ENCODE assay signal across 1 cellular context in the genomic region with DNA sequence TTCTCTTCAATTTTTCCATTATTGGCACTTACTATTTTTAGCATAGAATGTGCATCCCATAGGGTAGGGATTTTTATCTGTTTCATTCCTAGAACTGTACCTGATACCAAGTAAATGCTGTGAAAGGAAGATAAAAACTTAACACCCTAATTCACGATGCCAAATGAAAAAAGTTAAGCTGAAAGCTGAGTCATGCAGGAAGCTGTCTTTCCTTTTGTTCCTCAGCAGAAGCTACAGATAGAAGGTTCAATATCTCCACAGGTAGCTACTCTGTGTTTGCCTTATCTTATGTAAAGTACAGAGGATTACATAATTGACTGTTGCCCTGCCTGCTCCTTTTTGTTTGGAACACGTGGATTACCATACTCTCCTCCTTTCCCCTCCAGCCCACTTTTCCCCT.
TF ChIP-seq lines count a peak whose summit lies in the region.

No MANE protein-coding gene starts in this region.

TF ChIP-seq in K562, 482 proteins besides CTCF, POLR2A, EP300 and RAD21 (continued from another document):
- TF ChIP-seq, protein P1, sequence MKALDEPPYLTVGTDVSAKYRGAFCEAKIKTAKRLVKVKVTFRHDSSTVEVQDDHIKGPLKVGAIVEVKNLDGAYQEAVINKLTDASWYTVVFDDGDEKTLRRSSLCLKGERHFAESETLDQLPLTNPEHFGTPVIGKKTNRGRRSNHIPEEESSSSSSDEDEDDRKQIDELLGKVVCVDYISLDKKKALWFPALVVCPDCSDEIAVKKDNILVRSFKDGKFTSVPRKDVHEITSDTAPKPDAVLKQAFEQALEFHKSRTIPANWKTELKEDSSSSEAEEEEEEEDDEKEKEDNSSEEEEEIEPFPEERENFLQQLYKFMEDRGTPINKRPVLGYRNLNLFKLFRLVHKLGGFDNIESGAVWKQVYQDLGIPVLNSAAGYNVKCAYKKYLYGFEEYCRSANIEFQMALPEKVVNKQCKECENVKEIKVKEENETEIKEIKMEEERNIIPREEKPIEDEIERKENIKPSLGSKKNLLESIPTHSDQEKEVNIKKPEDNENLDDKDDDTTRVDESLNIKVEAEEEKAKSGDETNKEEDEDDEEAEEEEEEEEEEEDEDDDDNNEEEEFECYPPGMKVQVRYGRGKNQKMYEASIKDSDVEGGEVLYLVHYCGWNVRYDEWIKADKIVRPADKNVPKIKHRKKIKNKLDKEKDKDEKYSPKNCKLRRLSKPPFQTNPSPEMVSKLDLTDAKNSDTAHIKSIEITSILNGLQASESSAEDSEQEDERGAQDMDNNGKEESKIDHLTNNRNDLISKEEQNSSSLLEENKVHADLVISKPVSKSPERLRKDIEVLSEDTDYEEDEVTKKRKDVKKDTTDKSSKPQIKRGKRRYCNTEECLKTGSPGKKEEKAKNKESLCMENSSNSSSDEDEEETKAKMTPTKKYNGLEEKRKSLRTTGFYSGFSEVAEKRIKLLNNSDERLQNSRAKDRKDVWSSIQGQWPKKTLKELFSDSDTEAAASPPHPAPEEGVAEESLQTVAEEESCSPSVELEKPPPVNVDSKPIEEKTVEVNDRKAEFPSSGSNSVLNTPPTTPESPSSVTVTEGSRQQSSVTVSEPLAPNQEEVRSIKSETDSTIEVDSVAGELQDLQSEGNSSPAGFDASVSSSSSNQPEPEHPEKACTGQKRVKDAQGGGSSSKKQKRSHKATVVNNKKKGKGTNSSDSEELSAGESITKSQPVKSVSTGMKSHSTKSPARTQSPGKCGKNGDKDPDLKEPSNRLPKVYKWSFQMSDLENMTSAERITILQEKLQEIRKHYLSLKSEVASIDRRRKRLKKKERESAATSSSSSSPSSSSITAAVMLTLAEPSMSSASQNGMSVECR (CRISPR knock-in tag; IDR thresholded peaks at IDR 0.05), result no peak
- TF ChIP-seq BHLHE40 (IDR thresholded peaks at IDR 0.05; ENCODE audit: low read length), result no peak
- no peak for TF ChIP-seq ZBTB1 (CRISPR knock-in tag; IDR thresholded peaks at IDR 0.05; ENCODE audit: borderline replicate concordance, low read depth)
- no peak for TF ChIP-seq HEY1 (CRISPR knock-in tag; IDR thresholded peaks at IDR 0.05; ENCODE audit: borderline replicate concordance)
- TF ChIP-seq OTX1 (CRISPR knock-in tag; IDR thresholded peaks at IDR 0.05), result no peak
- no peak for TF ChIP-seq RUNX1 (IDR thresholded peaks at IDR 0.05; ENCODE audit: low read depth)
- no peak for TF ChIP-seq ZNF133 (CRISPR knock-in tag; IDR thresholded peaks at IDR 0.05)
- peak; percentile 18; the same call in 1 of the 2 replicates for TF ChIP-seq L3MBTL2 (IDR thresholded peaks at IDR 0.05)
- no peak for TF ChIP-seq TSC22D4 (tag; IDR thresholded peaks at IDR 0.05)
- TF ChIP-seq LARP7 (IDR thresholded peaks at IDR 0.05), result no peak
- TF ChIP-seq NR2C1 (IDR thresholded peaks at IDR 0.05), result no peak
- TF ChIP-seq NR2C1 (tag; IDR thresholded peaks at IDR 0.05), result no peak
- TF ChIP-seq XRCC4 (IDR thresholded peaks at IDR 0.05; ENCODE audit: extremely low read depth, insufficient read depth, insufficient read length), result no peak
- TF ChIP-seq POU5F1 (IDR thresholded peaks at IDR 0.05; ENCODE audit: borderline replicate concordance, low read depth, low read length, partially characterized antibody), result no peak
- no peak for TF ChIP-seq ZNF354B (CRISPR knock-in tag; IDR thresholded peaks at IDR 0.05)
- peak; percentile 62; the same call in 1 of the 2 replicates for TF ChIP-seq CEBPB (tag; IDR thresholded peaks at IDR 0.05)
- TF ChIP-seq TRIM28 (IDR thresholded peaks at IDR 0.05), result no peak
- TF ChIP-seq TCF3 (CRISPR knock-in tag; IDR thresholded peaks at IDR 0.05), result peak; percentile 78
- TF ChIP-seq THRAP3 (IDR thresholded peaks at IDR 0.05; ENCODE audit: borderline replicate concordance), result no peak
- no peak for TF ChIP-seq MLX (CRISPR knock-in tag; conservative IDR thresholded peaks at IDR 0.05)
- TF ChIP-seq PURB (CRISPR knock-in tag; IDR thresholded peaks at IDR 0.05; ENCODE audit: low read depth), result no peak
TF ChIP-seq in K562: peak in this region for 80.
